ENCODE assay signal across 22 cellular contexts in genomic region chr2:128368437-128369125, GRCh38. TPM values are rescaled to one million over a fixed set of nuclear protein-coding genes. Genes with fewer than 3 reads are reported as not detected.
DNase-seq lines count a peak whose midpoint lies in the region; ATAC-seq and TF ChIP-seq lines count a peak whose summit lies in the region.
"Had no signal": no experiment of that assay in that cellular context is flagged by ENCODE, and none has a peak within 500 bp of the region (broad histone marks: within the 10 kb centered on the region; RNA-seq: fewer than 3 reads in every experiment).

No MANE protein-coding gene starts in this region.

- H2AK5ac ChIP-seq in neuronal stem cell (ENCODE audit: low read depth, low read length), result peak overlapping the region; percentile 94

- peak overlapping the region; percentile 5 for H4K91ac ChIP-seq in neuronal stem cell (ENCODE audit: low read depth, low read length, poor library complexity)

- peaks cover 5% of the 10 kb centered on the region for H3K4me1 Mint-ChIP-seq in endodermal cell
- H3K4me1 Mint-ChIP-seq in CD14-positive monocyte, result no peaks in the 10 kb centered on the region
- peaks cover 0 to 7% (median 0%) of the 10 kb centered on the region in 7 donors for H3K4me1 Mint-ChIP-seq in naive thymus-derived CD4-positive, alpha-beta T cell

- no peaks in the 10 kb centered on the region for H3K36me3 ChIP-seq in mammary epithelial cell (ENCODE audit: insufficient read depth, low read length)
- H3K36me3 ChIP-seq in breast epithelium, result no peaks in the 10 kb centered on the region
- H3K36me3 ChIP-seq in endodermal cell (ENCODE audit: control insufficient read depth, insufficient read depth, low read length), result no peaks in the 10 kb centered on the region
- no peaks in the 10 kb centered on the region for H3K36me3 ChIP-seq in neuronal stem cell (replicated peaks in 1 of 2; ENCODE audit: control insufficient read depth in 2 of 2, insufficient read depth in 2 of 2, low read length in 2 of 2)
- no peaks in the 10 kb centered on the region for H3K36me3 ChIP-seq in vagina
- no peaks in the 10 kb centered on the region for H3K36me3 ChIP-seq in naive thymus-derived CD4-positive, alpha-beta T cell (ENCODE audit: control insufficient read depth in 2 of 3, insufficient read depth in 3 of 3, low read length in 3 of 3)
- H3K36me3 ChIP-seq: cardiac muscle cell, esophagus squamous epithelium, ovary had no signal

- H4K8ac ChIP-seq in neuronal stem cell (ENCODE audit: low read depth, low read length), result no peak overlapping the region

- DNase-seq in mammary epithelial cell (peak; percentile 25), breast epithelium (ENCODE audit: low spot score in 2 of 2) (no peak), endodermal cell (peak; percentile 45), neuronal stem cell (ENCODE audit: low spot score) (no peak), vagina (ENCODE audit: extremely low spot score in 2 of 2) (no peak), CD14-positive monocyte (ENCODE audit: low spot score) (no peak), NOMO-1 treated with dmso at 0.1 percent for 144 hours (lab: John Stamatoyannopoulos, UW; ENCODE audit: unreplicated experiment) (no peak)
- DNase-seq in naive thymus-derived CD4-positive, alpha-beta T cell, result no peak
- DNase-seq: ACHN; esophagus squamous epithelium; GDM1; HCEC 1CT; NCI-H1105 treated with DMSO at 0.1 percent for 48 hours; NCI-H82; stimulated activated CD4-positive, alpha-beta T cell treated with anti-CD3 and anti-CD28 coated beads, Interleukin-2, amount 100 ng/mL, for 48 hours; T1000 had no signal

- no peak overlapping the region for H2BK5ac ChIP-seq in neuronal stem cell (ENCODE audit: low read length)

- TF ChIP-seq POLR2A in breast epithelium (IDR thresholded peaks at IDR 0.05) (no peak), vagina (IDR thresholded peaks at IDR 0.05) (no peak)

- peak overlapping the region; percentile 13 for H2BK120ac ChIP-seq in neuronal stem cell (ENCODE audit: low read depth, low read length)

- no peaks in the 10 kb centered on the region for H3K79me2 ChIP-seq in mammary epithelial cell (ENCODE audit: insufficient read depth, low read length)

- H3K27ac ChIP-seq in mammary epithelial cell (ENCODE audit: insufficient read depth, low read depth, low read length), result no peak overlapping the region
- peak overlapping the region in 1 of 2 donors; percentile 61 for H3K27ac ChIP-seq in breast epithelium
- H3K27ac ChIP-seq in endodermal cell (ENCODE audit: low read depth, low read length), result peak overlapping the region; percentile 99
- peak overlapping the region; percentile 58 for H3K27ac ChIP-seq in neuronal stem cell (replicated peaks; ENCODE audit: low read length)
- peak overlapping the region; percentile 76 for H3K27ac ChIP-seq in vagina
- no peak overlapping the region for H3K27ac ChIP-seq in naive thymus-derived CD4-positive, alpha-beta T cell (ENCODE audit: low read depth, low read length)
- H3K27ac ChIP-seq: C4-2B, cardiac muscle cell, ovary had no signal

- intact Hi-C loops in mammary epithelial cell (cut with micrococcal nuclease) (no loop called here), breast epithelium (cut with DNase I; ENCODE audit: low total_unique reads) (no loop called here), vagina (cut with DNase I) (no loop called here), CD14-positive monocyte (cut with micrococcal nuclease) (no loop called here)
- intact Hi-C loops in naive thymus-derived CD4-positive, alpha-beta T cell (cut with micrococcal nuclease), result no loop called here

- WGBS in mammary epithelial cell (ENCODE audit: low coverage, missing lambda C conversion rate), result 37% methylated on average over 9 of the region's 21 CpGs
- 93 to 94% methylated on average over 18 to 21 of the region's 21 CpGs for WGBS in endodermal cell (ENCODE audit: insufficient coverage in 1 of 2, insufficient read length in 1 of 2), 2 experiments
- no CpG with 5 or more reads among the region's 21 CpGs for WGBS in neuronal stem cell (ENCODE audit: extremely low coverage in 2 of 2, insufficient read length in 2 of 2, insufficient replicate concordance in 1 of 2), 2 donors

- H3K4me3 Mint-ChIP-seq in endodermal cell (no peak overlapping the region), CD14-positive monocyte (no peak overlapping the region)
- no peak overlapping the region for H3K4me3 Mint-ChIP-seq in naive thymus-derived CD4-positive, alpha-beta T cell
- H3K4me3 Mint-ChIP-seq: activated T-helper 1 cell treated with anti-CD3 and anti-CD28 coated beads, Interleukin-12 subunit alpha, Interleukin-12 subunit beta, Interleukin-2, Interleukin-4 antibody, amounts not matched to agents 30 ng/mL and 10 ng/mL and 1 ng/mL, durations not matched to agents 14 hours and 24 hours and 36 hours had no signal

- H3K27ac Mint-ChIP-seq in endodermal cell (no peak overlapping the region), CD14-positive monocyte (no peak overlapping the region)
- H3K27ac Mint-ChIP-seq in naive thymus-derived CD4-positive, alpha-beta T cell, result no peak overlapping the region
- H3K27ac Mint-ChIP-seq: activated T-helper 1 cell treated with anti-CD3 and anti-CD28 coated beads, Interleukin-12 subunit alpha, Interleukin-12 subunit beta, Interleukin-2, Interleukin-4 antibody, amounts not matched to agents 30 ng/mL and 10 ng/mL and 1 ng/mL, durations not matched to agents 14 hours and 24 hours and 36 hours had no signal

- POLR2A ChIA-PET in naive thymus-derived CD4-positive, alpha-beta T cell (lab: Charles Lee), result no interaction called here

- no peaks in the 10 kb centered on the region for H3K27me3 ChIP-seq in mammary epithelial cell (ENCODE audit: insufficient read depth, low read length)
- H3K27me3 ChIP-seq in breast epithelium, result no peaks in the 10 kb centered on the region
- no peaks in the 10 kb centered on the region for H3K27me3 ChIP-seq in endodermal cell (ENCODE audit: control insufficient read depth, insufficient read depth, low read length, poor library complexity, severe bottlenecking)
- H3K27me3 ChIP-seq in neuronal stem cell (ENCODE audit: control insufficient read depth in 3 of 3, insufficient read depth in 3 of 3, low read depth in 1 of 3, low read length in 3 of 3), result peaks cover 0 to 4% (median 0%) of the 10 kb centered on the region in 3 experiments
- no peaks in the 10 kb centered on the region for H3K27me3 ChIP-seq in vagina
- no peaks in the 10 kb centered on the region for H3K27me3 ChIP-seq in naive thymus-derived CD4-positive, alpha-beta T cell (ENCODE audit: control insufficient read depth in 2 of 2, insufficient read depth in 2 of 2, low read length in 2 of 2)
- H3K27me3 ChIP-seq: cardiac muscle cell, esophagus squamous epithelium, ovary had no signal

- peak overlapping the region; percentile 69 for H3K18ac ChIP-seq in neuronal stem cell (ENCODE audit: low read length)

- CTCF ChIA-PET in mammary epithelial cell (lab: Charles Lee; ENCODE audit: low non-redundant PET), result no interaction called here
- CTCF ChIA-PET in naive thymus-derived CD4-positive, alpha-beta T cell (lab: Charles Lee), result no interaction called here

- no peak overlapping the region for H3K4ac ChIP-seq in neuronal stem cell (ENCODE audit: low read length)

- H3K4me2 ChIP-seq in mammary epithelial cell (ENCODE audit: insufficient read depth, low read depth, low read length) (peak overlapping the region; percentile 39), neuronal stem cell (ENCODE audit: insufficient read depth, low read length, poor library complexity, severe bottlenecking) (no peak overlapping the region)

- H3K9ac ChIP-seq in mammary epithelial cell (ENCODE audit: insufficient read depth, low read length), result no peak overlapping the region
- H3K9ac ChIP-seq in endodermal cell (ENCODE audit: extremely low read depth, low read length, poor library complexity, severe bottlenecking), result no peak overlapping the region
- no peak overlapping the region for H3K9ac ChIP-seq in neuronal stem cell (ENCODE audit: low read depth, low read length, poor library complexity)

- TF ChIP-seq CTCF in mammary epithelial cell (conservative IDR thresholded peaks at IDR 0.05 in 1 of 2, IDR thresholded peaks at IDR 0.05 in 1 of 2; ENCODE audit: extremely low read depth in 1 of 2, insufficient read depth in 1 of 2, low read depth in 1 of 2, low read length in 2 of 2), result no peak
- TF ChIP-seq CTCF in breast epithelium (IDR thresholded peaks at IDR 0.05), result no peak
- TF ChIP-seq CTCF in endodermal cell (conservative IDR thresholded peaks at IDR 0.05), result no peak
- no peak for TF ChIP-seq CTCF in vagina (IDR thresholded peaks at IDR 0.05)
- no peak for TF ChIP-seq CTCF in CD14-positive monocyte (IDR thresholded peaks at IDR 0.05)

- no peak overlapping the region for H3K14ac ChIP-seq in neuronal stem cell (ENCODE audit: low read length)

- no peak overlapping the region for H3K23ac ChIP-seq in neuronal stem cell (ENCODE audit: low read depth, low read length, poor library complexity)

- H2BK12ac ChIP-seq in neuronal stem cell (ENCODE audit: low read length), result peak overlapping the region; percentile 82

- H3K4me3 ChIP-seq in mammary epithelial cell (replicated peaks in 1 of 3; ENCODE audit: insufficient read depth in 1 of 3, low read depth in 2 of 3, low read length in 3 of 3), result no peak overlapping the region
- no peak overlapping the region for H3K4me3 ChIP-seq in breast epithelium
- H3K4me3 ChIP-seq in endodermal cell (ENCODE audit: low read length), result no peak overlapping the region
- H3K4me3 ChIP-seq in neuronal stem cell (ENCODE audit: low read length in 2 of 2), result no peak overlapping the region
- H3K4me3 ChIP-seq in vagina, result no peak overlapping the region
- no peak overlapping the region for H3K4me3 ChIP-seq in naive thymus-derived CD4-positive, alpha-beta T cell (ENCODE audit: low read length)
- H3K4me3 ChIP-seq: cardiac muscle cell, esophagus squamous epithelium, ovary, skin epidermis had no signal

- H2AFZ ChIP-seq in mammary epithelial cell (ENCODE audit: low read depth, low read length) (peak overlapping the region; percentile 71), neuronal stem cell (ENCODE audit: low read length) (peak overlapping the region; percentile 62)

- peaks cover 26% of the 10 kb centered on the region for H3K4me1 ChIP-seq in mammary epithelial cell (ENCODE audit: insufficient read depth, low read length)
- no peaks in the 10 kb centered on the region for H3K4me1 ChIP-seq in breast epithelium
- H3K4me1 ChIP-seq in endodermal cell (ENCODE audit: control insufficient read depth, insufficient read depth, low read length), result peaks cover 2% of the 10 kb centered on the region
- H3K4me1 ChIP-seq in neuronal stem cell (ENCODE audit: control insufficient read depth in 2 of 2, insufficient read depth in 1 of 2, low read depth in 1 of 2, low read length in 2 of 2), result peaks cover 32 to 41% of the 10 kb centered on the region in 2 donors
- peaks cover 48% of the 10 kb centered on the region for H3K4me1 ChIP-seq in vagina
- peaks cover 0 to 22% of the 10 kb centered on the region in 2 donors for H3K4me1 ChIP-seq in naive thymus-derived CD4-positive, alpha-beta T cell (ENCODE audit: control insufficient read depth in 2 of 2, insufficient read depth in 2 of 2, low read length in 2 of 2)

- in situ Hi-C loops in mammary epithelial cell (cut with MboI; ENCODE audit: low sequenced_read_pairs in 2 of 2), result no loop called here

- H2BK15ac ChIP-seq in neuronal stem cell (ENCODE audit: low read length), result peak overlapping the region; percentile 68

- ATAC-seq in naive thymus-derived CD4-positive, alpha-beta T cell, result no peak
- ATAC-seq: left lobe of liver had no signal

- no peaks in the 10 kb centered on the region for H3K79me1 ChIP-seq in neuronal stem cell (ENCODE audit: low read depth, low read length)

- no TSS peak for BruUV-seq in mammary epithelial cell (replicated peaks; lab: Mats Ljungman, UMichigan)

- no peaks in the 10 kb centered on the region for H3K9me3 ChIP-seq in mammary epithelial cell (replicated peaks; ENCODE audit: insufficient read depth, low read length)
- no peaks in the 10 kb centered on the region for H3K9me3 ChIP-seq in breast epithelium
- H3K9me3 ChIP-seq in endodermal cell (ENCODE audit: control insufficient read depth, low read length), result no peaks in the 10 kb centered on the region
- H3K9me3 ChIP-seq in neuronal stem cell (replicated peaks in 1 of 2; ENCODE audit: control insufficient read depth in 2 of 2, insufficient read depth in 1 of 2, low read depth in 1 of 2, low read length in 2 of 2), result no peaks in the 10 kb centered on the region
- H3K9me3 ChIP-seq in vagina, result no peaks in the 10 kb centered on the region
- no peaks in the 10 kb centered on the region for H3K9me3 ChIP-seq in naive thymus-derived CD4-positive, alpha-beta T cell (ENCODE audit: control insufficient read depth in 2 of 3, low read length in 3 of 3)
- H3K9me3 ChIP-seq: esophagus squamous epithelium, ovary had no signal

- dilution Hi-C loops in mammary epithelial cell (cut with HindIII; ENCODE audit: low sequenced_read_pairs), result no loop called here

- H4K20me1 ChIP-seq in mammary epithelial cell (ENCODE audit: insufficient read depth, low read length), result no peaks in the 10 kb centered on the region

- H3K36me3 Mint-ChIP-seq in endodermal cell (ENCODE audit: low read depth) (peaks cover 7% of the 10 kb centered on the region), CD14-positive monocyte (no peaks in the 10 kb centered on the region)
- no peaks in the 10 kb centered on the region for H3K36me3 Mint-ChIP-seq in naive thymus-derived CD4-positive, alpha-beta T cell

- H3K9me3 Mint-ChIP-seq in endodermal cell (peaks cover 20% of the 10 kb centered on the region), CD14-positive monocyte (no peaks in the 10 kb centered on the region)
- H3K9me3 Mint-ChIP-seq in naive thymus-derived CD4-positive, alpha-beta T cell, result no peaks in the 10 kb centered on the region
- H3K9me3 Mint-ChIP-seq: activated T-helper 1 cell treated with anti-CD3 and anti-CD28 coated beads, Interleukin-12 subunit alpha, Interleukin-12 subunit beta, Interleukin-2, Interleukin-4 antibody, amounts not matched to agents 30 ng/mL and 10 ng/mL and 1 ng/mL, durations not matched to agents 14 hours and 24 hours and 36 hours had no signal

- H3K27me3 Mint-ChIP-seq in endodermal cell (ENCODE audit: insufficient read depth) (no peaks in the 10 kb centered on the region), CD14-positive monocyte (ENCODE audit: low read depth in 3 of 3) (peaks cover 2 to 5% (median 3%) of the 10 kb centered on the region in 3 donors)
- no peaks in the 10 kb centered on the region for H3K27me3 Mint-ChIP-seq in naive thymus-derived CD4-positive, alpha-beta T cell

RNA-seq across cellular contexts. Expression of gene HS6ST1, which starts 49.9 kb away (rescaled TPM):
- total RNA-seq in mammary epithelial cell (10 to 100 TPM; 22.7 to 61.0 TPM), breast epithelium (10 to 100 TPM; 15.7 to 38.6 (median 29.8) TPM), endodermal cell (100 to 1,000 TPM in 1 of 2 donors, 10 to 100 TPM in 1; 93.0 to 106 TPM), vagina (68.5 TPM)
- polyA plus RNA-seq in mammary epithelial cell (13.2 TPM), CD14-positive monocyte (1 to 10 TPM; 2.9 to 4.0 TPM)
- polyA minus RNA-seq in mammary epithelial cell, result 11.2 TPM
- 81.5 TPM for polyA plus RNA-seq in endodermal cell (2013, experiment 1 of 2)
- 79.0 TPM for polyA plus RNA-seq in endodermal cell (2013, experiment 2 of 2)
- 32.8 TPM for polyA plus RNA-seq in neuronal stem cell (2013, experiment 1 of 2)
- 32.8 TPM for polyA plus RNA-seq in neuronal stem cell (2013, experiment 2 of 2)
- 10 to 100 TPM; 10.3 to 14.3 (median 13.1) TPM for total RNA-seq in naive thymus-derived CD4-positive, alpha-beta T cell
- 1 to 10 TPM; 1.6 to 4.3 TPM for polyA plus RNA-seq in naive thymus-derived CD4-positive, alpha-beta T cell

Comparison
In these comparisons a context has a peak if more than half of its experiments do, and no peak if none do; other contexts are left out.
1. DNase-seq: peak in mammary epithelial cell (single experiment) and endodermal cell (single experiment); none in breast epithelium (0 of 2), neuronal stem cell (single experiment), vagina (0 of 2), CD14-positive monocyte (single experiment), NOMO-1 treated with dmso at 0.1 percent for 144 hours (single experiment) and naive thymus-derived CD4-positive, alpha-beta T cell (0 of 9).
2. H3K27ac ChIP-seq: peak in endodermal cell (single experiment), neuronal stem cell (single experiment) and vagina (single experiment); none in mammary epithelial cell (single experiment) and naive thymus-derived CD4-positive, alpha-beta T cell (single experiment).